1 cellular context compared by ENCODE assay signal in the genomic region with DNA sequence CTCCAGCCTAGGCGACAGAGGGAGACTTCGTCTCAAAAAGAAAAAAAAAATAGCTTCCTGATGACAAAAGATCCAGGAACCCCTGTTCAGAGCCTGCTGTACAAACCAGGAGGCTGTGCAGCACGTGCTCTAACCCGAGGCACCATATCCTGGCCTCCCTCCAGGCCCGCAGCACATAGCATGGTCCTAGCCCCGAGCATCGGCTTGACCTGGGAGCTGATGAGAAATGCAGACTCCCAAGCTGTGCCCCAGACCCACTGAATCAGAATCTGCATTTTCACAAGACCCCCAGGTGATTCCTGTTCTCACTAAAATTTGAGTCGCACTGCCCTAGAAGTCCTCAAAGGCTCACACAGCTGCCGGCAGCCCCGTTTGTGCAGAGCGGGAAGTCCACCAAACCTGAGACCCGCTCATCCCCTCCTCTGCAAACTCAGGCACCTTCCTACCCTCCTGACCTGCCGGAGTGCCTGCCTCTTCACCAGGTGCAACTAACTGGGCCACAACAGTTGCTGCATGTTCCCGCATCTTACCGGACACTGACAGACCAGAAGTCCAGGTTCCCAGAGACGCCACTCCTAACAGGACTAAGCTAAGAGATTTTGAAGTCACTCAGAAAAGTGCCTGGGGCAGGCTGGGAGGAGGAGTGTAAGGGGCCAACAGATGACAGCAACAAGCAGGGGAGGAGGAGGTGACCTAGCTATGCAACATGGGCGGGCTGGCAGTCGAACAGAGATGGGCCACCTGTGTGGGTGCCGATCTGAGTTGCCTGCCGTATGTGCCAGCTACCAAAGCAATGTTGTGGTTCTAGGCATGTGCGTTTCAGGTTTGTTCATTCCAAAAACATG.
TF ChIP-seq lines count a peak whose summit lies in the region.

No MANE protein-coding gene starts in this region.

TF ChIP-seq in H1, 55 proteins besides CTCF, POLR2A, EP300 and RAD21:
- no peak for TF ChIP-seq SAP30 (IDR thresholded peaks at IDR 0.05; ENCODE audit: insufficient read depth, insufficient replicate concordance, low read length)
- no peak for TF ChIP-seq CHD2 (IDR thresholded peaks at IDR 0.05; ENCODE audit: low read length)
- no peak for TF ChIP-seq RXRA (IDR thresholded peaks at IDR 0.05; ENCODE audit: insufficient read depth, low read depth, low read length)
- TF ChIP-seq SP1 (IDR thresholded peaks at IDR 0.05; ENCODE audit: low read depth, low read length): no peak
- no peak for TF ChIP-seq NANOG (IDR thresholded peaks at IDR 0.05; ENCODE audit: insufficient read depth, low read depth, low read length, poor library complexity, severe bottlenecking)
- no peak for TF ChIP-seq CHD1 (IDR thresholded peaks at IDR 0.05; ENCODE audit: low read depth, low read length)
- no peak for TF ChIP-seq MAFK (IDR thresholded peaks at IDR 0.05; ENCODE audit: low read depth, low read length)
- TF ChIP-seq EGR1 (IDR thresholded peaks at IDR 0.05; ENCODE audit: borderline replicate concordance, low read depth, low read length): no peak
- no peak for TF ChIP-seq GABPA (IDR thresholded peaks at IDR 0.05; ENCODE audit: borderline replicate concordance, insufficient read depth, low read length)
- no peak for TF ChIP-seq KDM5A (IDR thresholded peaks at IDR 0.05; ENCODE audit: low read length)
- no peak for TF ChIP-seq JUN (IDR thresholded peaks at IDR 0.05; ENCODE audit: low read depth, low read length)
TF ChIP-seq in H1: peak in this region for 0.
